In the genomic region with DNA sequence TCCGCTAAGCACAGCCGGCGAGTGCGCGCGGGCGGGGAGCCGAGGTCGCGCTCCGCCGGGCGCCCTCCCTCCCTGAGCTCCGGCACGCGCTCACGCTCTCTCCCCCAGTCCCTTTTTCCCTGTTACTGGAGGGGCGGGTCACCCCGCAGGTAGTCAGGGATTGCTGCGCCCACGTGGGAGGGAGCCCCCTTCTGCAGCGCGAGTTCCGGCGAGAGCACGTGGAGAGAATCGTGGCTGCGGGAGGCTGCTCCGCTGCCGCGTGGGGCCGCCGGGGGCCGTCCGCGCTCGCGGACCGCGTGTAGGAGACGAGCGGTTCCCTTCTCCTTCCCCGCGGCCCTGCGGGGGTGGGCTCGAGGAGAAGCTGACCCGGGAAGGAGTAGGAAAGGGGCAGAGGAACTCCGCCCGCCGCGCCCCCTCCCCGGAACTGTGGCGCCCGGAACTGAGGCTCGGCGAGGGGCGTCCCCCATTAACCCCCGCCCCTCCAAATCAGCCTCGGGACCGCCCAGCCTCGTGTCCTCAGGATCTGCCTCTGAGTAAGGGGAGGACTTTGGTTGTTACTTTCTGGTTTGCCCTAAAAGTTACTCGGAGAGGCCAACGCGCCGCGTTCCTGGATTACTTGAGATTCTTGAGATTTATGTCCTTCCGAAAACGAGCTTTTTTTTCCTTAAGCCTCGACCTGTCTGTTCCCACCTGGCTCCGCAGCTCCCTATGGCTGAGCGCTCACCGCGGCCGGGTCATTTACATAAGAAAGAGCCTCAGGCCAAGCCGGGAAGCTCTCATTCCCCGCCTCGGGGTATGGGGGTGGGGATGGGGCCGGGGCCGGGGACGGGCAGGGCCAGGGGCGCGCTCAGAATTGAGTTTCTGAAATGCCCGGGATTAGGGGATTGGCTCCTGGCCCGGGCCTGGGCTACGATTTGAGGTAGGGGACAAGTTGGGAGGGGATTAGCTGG, we compare ENCODE assay signal across 8 cellular contexts. TPM values are rescaled to one million over a fixed set of nuclear protein-coding genes. Genes with fewer than 3 reads are reported as not detected.
DNase-seq lines count a peak whose midpoint lies in the region; ATAC-seq, FAIRE-seq and TF ChIP-seq lines count a peak whose summit lies in the region.

No MANE protein-coding gene starts in this region.

- no peak for DNase-seq in GM12864 (ENCODE audit: low read depth)
- peak; percentile 95 for DNase-seq in H7
- DNase-seq in LoVo (ENCODE audit: low spot score), result peak; percentile 56
- peak; percentile 50 for DNase-seq in T-helper 22 cell (ENCODE audit: low read depth)
- no peak for DNase-seq in GM12878 (ENCODE audit: low read depth, low spot score)
- DNase-seq in keratinocyte (ENCODE audit: low read depth, low spot score), result no peak
- DNase-seq in stimulated activated CD4-positive, alpha-beta T cell treated with anti-CD3 and anti-CD28 coated beads, Interleukin-2, amount 100 ng/mL, for 4 hours (ENCODE audit: low read depth), result peak; percentile 76
- no peak for DNase-seq in cerebellar nuclear complex (lab: John Stamatoyannopoulos, UW)

- CTCF ChIA-PET in GM12878 (lab: Yijun Ruan, JAX), result interaction anchor here (0.6 to 6.1 kb wide), 10 partner anchors 15 to 779 kb away, joined by 3 to 87 read pairs (median 3); no protein-coding TSS in a partner anchor

- no peaks in the 10 kb centered on the region for H3K27me3 ChIP-seq in H7 (ENCODE audit: control insufficient read depth, insufficient read depth, low read length)
- no peaks in the 10 kb centered on the region for H3K27me3 ChIP-seq in GM12878 (replicated peaks in 1 of 2; ENCODE audit: control insufficient read depth in 2 of 2, insufficient read depth in 2 of 2, low read length in 1 of 2)
- H3K27me3 ChIP-seq in keratinocyte (ENCODE audit: control insufficient read depth, extremely low read depth, insufficient read depth, low read length), result no peaks in the 10 kb centered on the region

- H3K4me1 ChIP-seq in GM12878 (ENCODE audit: control insufficient read depth, insufficient read depth, low read length), result peaks cover 11% of the 10 kb centered on the region
- H3K4me1 ChIP-seq in keratinocyte (ENCODE audit: control insufficient read depth, extremely low read depth, insufficient read depth, low read length), result peaks cover 20% of the 10 kb centered on the region

- TF ChIP-seq POLR2A in GM12878 (IDR thresholded peaks at IDR 0.05; ENCODE audit: low read depth, low read length), result peak; percentile 64

- BruUV-seq in GM12878 (replicated peaks; lab: Mats Ljungman, UMichigan), result TSS peak; percentile 85

- in situ Hi-C loops in GM12878 (cut with MboI), result no loop called here

- H3K4me2 ChIP-seq in GM12878 (ENCODE audit: control insufficient read depth, insufficient read depth) (peak overlapping the region; percentile 94), keratinocyte (ENCODE audit: control insufficient read depth, extremely low read depth, insufficient read depth, low read depth, low read length) (peak overlapping the region; percentile 85)

- TF ChIP-seq EP300 in GM12878 (IDR thresholded peaks at IDR 0.05; ENCODE audit: borderline replicate concordance in 1 of 2, control insufficient read depth in 1 of 2, low read depth in 2 of 2, low read length in 2 of 2), result no peak

- no peak for TF ChIP-seq RAD21 in GM12878 (IDR thresholded peaks at IDR 0.05; ENCODE audit: insufficient read depth, low read depth, low read length)

- SMC1A ChIA-PET in GM12878 (lab: Charles Lee; ENCODE audit: uncharacterized antibody, unreplicated experiment), result interaction anchor here (0.7 to 6.1 kb wide), 5 partner anchors 14 to 106 kb away, joined by 3 to 68 read pairs (median 8); no protein-coding TSS in a partner anchor

- H3K27ac ChIP-seq in GM12878 (ENCODE audit: control insufficient read depth, insufficient read depth) (peak overlapping the region; percentile 73), keratinocyte (ENCODE audit: control insufficient read depth, insufficient read depth, low read length) (peak overlapping the region; percentile 86)

- peak overlapping the region; percentile 66 for H3K4me3 ChIP-seq in GM12864 (ENCODE audit: low read depth, low read length)
- H3K4me3 ChIP-seq in H7 (ENCODE audit: insufficient read depth, low read depth, low read length), result peak overlapping the region; percentile 96
- H3K4me3 ChIP-seq in GM12878, result peak overlapping the region; percentile 76
- H3K4me3 ChIP-seq in keratinocyte (ENCODE audit: control insufficient read depth in 2 of 3, extremely low read depth in 1 of 3, insufficient read depth in 2 of 3, low read depth in 1 of 3, low read length in 3 of 3), result peak overlapping the region; percentile 75 to 81 (median 79)

- H3K9me3 ChIP-seq in GM12878 (replicated peaks; ENCODE audit: control insufficient read depth, insufficient read depth, low read length), result no peaks in the 10 kb centered on the region
- H3K9me3 ChIP-seq in keratinocyte (ENCODE audit: control insufficient read depth, low read depth, low read length), result no peaks in the 10 kb centered on the region

- FAIRE-seq in GM12878 (lab: Jason Lieb, UNC), result no peak
- FAIRE-seq in keratinocyte (lab: Jason Lieb, UNC), result no peak

- peaks cover 12% of the 10 kb centered on the region; the same call in 1 of the 2 replicates for H4K20me1 ChIP-seq in GM12878 (ENCODE audit: control insufficient read depth, insufficient read depth)
- H4K20me1 ChIP-seq in keratinocyte (ENCODE audit: control insufficient read depth, extremely low read depth, insufficient read depth, low read length), result peaks cover 7% of the 10 kb centered on the region

- POLR2A ChIA-PET in GM12878 (lab: Charles Lee), result interaction anchor here (0.9 to 2.3 kb wide), 4 partner anchors 12 to 30 kb away, joined by 3 to 6 read pairs (median 4); no protein-coding TSS in a partner anchor

- ATAC-seq in GM12878, result peak; percentile 77

- H3K79me2 ChIP-seq in GM12878 (ENCODE audit: control insufficient read depth, insufficient read depth, low read length) (peaks cover 56% of the 10 kb centered on the region), keratinocyte (ENCODE audit: control insufficient read depth, insufficient read depth, low read length) (peaks cover 49% of the 10 kb centered on the region)

- RAD21 ChIA-PET in GM12878 (lab: Charles Lee; ENCODE audit: unreplicated experiment), result interaction anchor here (1.2 to 6.0 kb wide), 4 partner anchors 10 to 42 kb away, joined by 4 to 49 read pairs (median 20); no protein-coding TSS in a partner anchor

- intact Hi-C loops in GM12878 (cut with micrococcal nuclease; ENCODE audit: unreplicated experiment), result loop anchor here (2.0 kb wide), 2 partner anchors 14 to 120 kb away; no protein-coding TSS in a partner anchor

- WGBS in GM12878 (ENCODE audit: insufficient coverage, insufficient replicate concordance, low lambda C conversion rate, missing lambda C conversion rate), result under 1% methylated on average over 67 of the region's 85 CpGs

- H2AFZ ChIP-seq in GM12878 (ENCODE audit: control insufficient read depth, low read depth, low read length) (peak overlapping the region; percentile 82), keratinocyte (ENCODE audit: control insufficient read depth, low read length) (peak overlapping the region; percentile 81)

- no peaks in the 10 kb centered on the region for H3K36me3 ChIP-seq in H7 (replicated peaks; ENCODE audit: control insufficient read depth, insufficient read depth, low read length)
- 0 out of 4 replicates have a peak, but pooled peaks cover 0 to 3% of the 10 kb centered on the region in 2 experiments for H3K36me3 ChIP-seq in GM12878 (ENCODE audit: control insufficient read depth in 2 of 2, insufficient read depth in 2 of 2, low read length in 1 of 2)
- H3K36me3 ChIP-seq in keratinocyte (ENCODE audit: control insufficient read depth in 2 of 2, extremely low read depth in 1 of 2, insufficient read depth in 2 of 2, low read length in 2 of 2), result peaks cover 1 to 4% of the 10 kb centered on the region in 2 experiments

- TF ChIP-seq CTCF in GM12864 (IDR thresholded peaks at IDR 0.05; ENCODE audit: low read depth, low read length, missing control alignments) (no peak), GM12878 (IDR thresholded peaks at IDR 0.05 in 2 of 3, conservative IDR thresholded peaks at IDR 0.05 in 1 of 3; ENCODE audit: control insufficient read depth in 2 of 3, extremely low read depth in 1 of 3, insufficient read depth in 1 of 3, low read depth in 3 of 3, low read length in 3 of 3) (no peak), keratinocyte (optimal IDR thresholded peaks at IDR 0.05 in 1 of 3, IDR thresholded peaks at IDR 0.05 in 1 of 3, conservative IDR thresholded peaks at IDR 0.05 in 1 of 3; ENCODE audit: extremely low read depth in 1 of 3, insufficient read depth in 2 of 3, low read length in 3 of 3) (no peak)

- H3K9ac ChIP-seq in GM12878 (ENCODE audit: control insufficient read depth, insufficient read depth, low read length) (peak overlapping the region; percentile 58), keratinocyte (ENCODE audit: control insufficient read depth, extremely low read depth, insufficient read depth, low read length) (peak overlapping the region; percentile 90)

- H3K9me1 ChIP-seq in keratinocyte (ENCODE audit: control insufficient read depth, extremely low read depth, insufficient read depth, low read length), result no peaks in the 10 kb centered on the region

- dilution Hi-C loops in keratinocyte (cut with MboI; ENCODE audit: extremely low pct_ligation_motif_present, low sequenced_read_pairs), result no loop called here

RNA-seq across cellular contexts. Expression of gene HK2, which starts 1.2 kb away (rescaled TPM):
- total RNA-seq in H7 (2014; rRNA removed; shearing (Covaris generic)), result 10.7 and 16.2 TPM in 2 replicates
- total RNA-seq in GM12878 (2013; cell fraction: nucleolus; rRNA removed), result 63.6 and 80.5 TPM in 2 replicates
- total RNA-seq in GM12878 (2014; rRNA removed) (16.1 and 16.3 TPM in 2 replicates), GM12878 (2014; rRNA removed; fragmentation: Illumina TruSeq; extraction: Trizol) (17.9 and 18.1 TPM in 2 replicates), GM12878 (2021) (36.4 and 38.9 TPM in 2 replicates)
- polyA plus RNA-seq in GM12878 (2011; ENCODE audit: low read depth), result 19.0 TPM
- polyA plus RNA-seq in GM12878 (2011; rRNA removed) (52.7 and 73.1 TPM in 2 replicates), GM12878 (2014; fragmentation: Illumina TruSeq; extraction: Trizol) (21.7 and 23.6 TPM in 2 replicates), GM12878 (2014; fragmentation: Nextera tagmentation; extraction: Ambion mirVana) (1 to 10 TPM; 5.0 to 6.4 TPM), GM12878 (2014; rRNA removed) (20.7 and 22.8 TPM in 2 replicates), GM12878 (2016; fragmentation: Nextera tagmentation; extraction: Ambion mirVana) (10 to 100 TPM; 19.6 to 21.3 TPM), keratinocyte (20.3 to 27.1 TPM (median 23.2 TPM) in 3 replicates)
- polyA plus RNA-seq in GM12878 (2011; cell fraction: cytosol; rRNA removed), result 48.9 and 55.8 TPM in 2 replicates
- 79.9 and 80.2 TPM in 2 replicates for polyA plus RNA-seq in GM12878 (2011; cell fraction: nucleus; rRNA removed)
- 27.4 and 47.4 TPM in 2 replicates for polyA plus RNA-seq in GM12878 (2012)
- polyA minus RNA-seq in GM12878 (2011; rRNA and poly(A)+ RNA removed), result 164 and 192 TPM in 2 replicates
- polyA minus RNA-seq in GM12878 (2011; cell fraction: cytosol; rRNA and poly(A)+ RNA removed), result 50.4 and 50.6 TPM in 2 replicates
- 58.2 and 72.9 TPM in 2 replicates for polyA minus RNA-seq in GM12878 (2011; cell fraction: nucleus; rRNA and poly(A)+ RNA removed)
- 56.1 TPM for polyA plus RNA-seq in keratinocyte (2011; ENCODE audit: low read depth)
- 13.8 and 15.1 TPM in 2 replicates for polyA plus RNA-seq in keratinocyte (2011; cell fraction: cytosol; rRNA removed)
- polyA plus RNA-seq in keratinocyte (2011; cell fraction: nucleus; rRNA removed), result 29.1 and 39.4 TPM in 2 replicates
- polyA plus RNA-seq in keratinocyte (2012; ENCODE audit: low replicate concordance), result 21.7 and 83.6 TPM in 2 replicates
- 27.5 to 58.4 TPM (median 58.2 TPM) in 3 replicates for polyA minus RNA-seq in keratinocyte
- polyA minus RNA-seq in keratinocyte (2011; cell fraction: cytosol; rRNA and poly(A)+ RNA removed), result 28.2 TPM
- 38.4 and 46.2 TPM in 2 replicates for polyA minus RNA-seq in keratinocyte (2011; cell fraction: nucleus; rRNA and poly(A)+ RNA removed)

Comparison
In these comparisons a context has a peak if more than half of its experiments do, and no peak if none do; other contexts are left out.
1. DNase-seq: peak in H7 (single experiment), LoVo (single experiment), T-helper 22 cell (single experiment) and stimulated activated CD4-positive, alpha-beta T cell treated with anti-CD3 and anti-CD28 coated beads, Interleukin-2, amount 100 ng/mL, for 4 hours (single experiment); none in GM12864 (single experiment), GM12878 (single experiment), keratinocyte (single experiment) and cerebellar nuclear complex (0 of 2).
2. Peak in every context shown above with its lines, with median percentiles within 50 percentile points of each other: H3K4me3 ChIP-seq.